Comparison of ENCODE assay signal across 8 cellular contexts in genomic region chr11:47564933-47565339, GRCh38. TPM values are rescaled to one million over a fixed set of nuclear protein-coding genes. Genes with fewer than 3 reads are reported as not detected.
DNase-seq lines count a peak whose midpoint lies in the region; ATAC-seq lines count a peak whose summit lies in the region.

No MANE protein-coding gene starts in this region.

- ATAC-seq in GM19043 (IDR thresholded peaks at IDR 0.05; ENCODE audit: low read depth, unreplicated experiment), result peak; percentile 4
- ATAC-seq in naive B cell (ENCODE audit: low read depth in 2 of 2), result no peak
- ATAC-seq in HG03457 (IDR thresholded peaks at IDR 0.05; ENCODE audit: unreplicated experiment), result no peak

- H3K27ac ChIP-seq in Karpas-422 (ENCODE audit: low read length), result peak overlapping the region; percentile 77

- H3K9ac ChIP-seq in Karpas-422 (ENCODE audit: low read length), result peak overlapping the region; percentile 97

- no peaks in the 10 kb centered on the region for H4K20me1 ChIP-seq in Karpas-422 (ENCODE audit: insufficient read depth, low read depth, low read length)

- H3K9me3 ChIP-seq in Karpas-422 (ENCODE audit: low read length), result no peaks in the 10 kb centered on the region

- H3K9me3 Mint-ChIP-seq in dendritic cell treated with granulocyte-macrophage colony-stimulating factor and Interleukin-4, amounts not matched to agents 40 ng/mL and 50 ng/mL, for 4 days, result no peaks in the 10 kb centered on the region
- no peaks in the 10 kb centered on the region for H3K9me3 Mint-ChIP-seq in naive B cell

- no peaks in the 10 kb centered on the region for H3K27me3 ChIP-seq in Karpas-422 (ENCODE audit: low read length)

- no peaks in the 10 kb centered on the region for H3K27me3 Mint-ChIP-seq in dendritic cell treated with granulocyte-macrophage colony-stimulating factor and Interleukin-4, amounts not matched to agents 40 ng/mL and 50 ng/mL, for 4 days
- H3K27me3 Mint-ChIP-seq in naive B cell, result no peaks in the 10 kb centered on the region

- no peaks in the 10 kb centered on the region for H3K9me2 ChIP-seq in Karpas-422 (replicated peaks; ENCODE audit: insufficient read depth, low read length)

- peaks cover 57% of the 10 kb centered on the region for H3K79me2 ChIP-seq in Karpas-422 (ENCODE audit: low read length)

- peak overlapping the region; percentile 87 for H3K27ac Mint-ChIP-seq in dendritic cell treated with granulocyte-macrophage colony-stimulating factor and Interleukin-4, amounts not matched to agents 40 ng/mL and 50 ng/mL, for 4 days
- H3K27ac Mint-ChIP-seq in naive B cell, result peak overlapping the region in 5 of 6 donors; percentile 47 to 91 (median 75)

- intact Hi-C loops in dendritic cell treated with granulocyte-macrophage colony-stimulating factor and Interleukin-4, amounts not matched to agents 40 ng/mL and 50 ng/mL, for 4 days (cut with micrococcal nuclease), result no loop called here

- peak overlapping the region; percentile 91 for H3K4me2 ChIP-seq in Karpas-422 (ENCODE audit: low read depth, low read length, poor library complexity, severe bottlenecking)

- H3K4me1 ChIP-seq in Karpas-422 (ENCODE audit: low read length), result peaks cover 24% of the 10 kb centered on the region

- H3K4me1 Mint-ChIP-seq in dendritic cell treated with granulocyte-macrophage colony-stimulating factor and Interleukin-4, amounts not matched to agents 40 ng/mL and 50 ng/mL, for 4 days (ENCODE audit: low read depth), result peaks cover 34% of the 10 kb centered on the region
- peaks cover 9 to 18% (median 12%) of the 10 kb centered on the region in 3 donors for H3K4me1 Mint-ChIP-seq in naive B cell

- H2AFZ ChIP-seq in Karpas-422 (ENCODE audit: low read length), result peak overlapping the region; percentile 70; the same call in 1 of the 2 replicates

- H3K4me3 ChIP-seq in Karpas-422 (ENCODE audit: low read length), result peak overlapping the region; percentile 96

- H3K36me3 Mint-ChIP-seq in dendritic cell treated with granulocyte-macrophage colony-stimulating factor and Interleukin-4, amounts not matched to agents 40 ng/mL and 50 ng/mL, for 4 days (ENCODE audit: low read depth), result peaks cover 19% of the 10 kb centered on the region
- no peaks in the 10 kb centered on the region for H3K36me3 Mint-ChIP-seq in naive B cell

- peaks cover 7% of the 10 kb centered on the region; the same call in 1 of the 2 replicates for H3K36me3 ChIP-seq in Karpas-422 (ENCODE audit: insufficient read depth, low read length)

- DNase-seq in Karpas-422 (no peak), naive B cell (no peak), NCI-H345 treated with DMSO at 0.1 percent for 48 hours (lab: John Stamatoyannopoulos, UW; ENCODE audit: unreplicated experiment) (no peak), putamen (ENCODE audit: low spot score) (no peak)
- DNase-seq in stimulated activated CD4-positive, alpha-beta T cell treated with anti-CD3 and anti-CD28 coated beads, Interleukin-15, amount 100 ng/mL, for 24 hours, result no peak

- peak overlapping the region; percentile 85 for H3K4me3 Mint-ChIP-seq in dendritic cell treated with granulocyte-macrophage colony-stimulating factor and Interleukin-4, amounts not matched to agents 40 ng/mL and 50 ng/mL, for 4 days
- H3K4me3 Mint-ChIP-seq in naive B cell, result peak overlapping the region; percentile 79 to 94 (median 82)

RNA-seq across cellular contexts. Expression of gene PTPMT1, which starts 0.5 kb away (rescaled TPM):
- 174 and 253 TPM in 2 replicates for total RNA-seq in Karpas-422 (2014; rRNA removed; shearing (Covaris generic); ENCODE audit: low replicate concordance)
- 100 to 1,000 TPM in 1 of 6 donors, 10 to 100 TPM in 5; 69.3 to 133 (median 81.2) TPM for polyA plus RNA-seq in naive B cell (ENCODE audit: low read depth in 6 of 6)

RNA-seq across cellular contexts. Expression of gene CELF1, which starts 12.0 kb away (rescaled TPM):
- total RNA-seq in Karpas-422 (2014; rRNA removed; shearing (Covaris generic); ENCODE audit: low replicate concordance), result 130 and 148 TPM in 2 replicates
- 10 to 100 TPM; 61.5 to 96.8 (median 69.0) TPM for polyA plus RNA-seq in naive B cell (ENCODE audit: low read depth in 6 of 6)

RNA-seq across cellular contexts. Expression of gene KBTBD4, which starts 13.8 kb away (rescaled TPM):
- 8.7 and 11.0 TPM in 2 replicates for total RNA-seq in Karpas-422 (2014; rRNA removed; shearing (Covaris generic); ENCODE audit: low replicate concordance)
- polyA plus RNA-seq in naive B cell (ENCODE audit: low read depth in 6 of 6), result 10 to 100 TPM; 32.5 to 71.8 (median 46.1) TPM

RNA-seq across cellular contexts. Expression of gene NDUFS3, which starts 13.9 kb away (rescaled TPM):
- 41.2 and 104 TPM in 2 replicates for total RNA-seq in Karpas-422 (2014; rRNA removed; shearing (Covaris generic); ENCODE audit: low replicate concordance)
- polyA plus RNA-seq in naive B cell (ENCODE audit: low read depth in 6 of 6), result 100 to 1,000 TPM in 3 of 6 donors, 10 to 100 TPM in 3; 83.1 to 113 (median 99.6) TPM

RNA-seq across cellular contexts. Expression of gene FAM180B, which starts 21.5 kb away (rescaled TPM):
- not detected in 2 replicates for total RNA-seq in Karpas-422 (2014; rRNA removed; shearing (Covaris generic); ENCODE audit: low replicate concordance)
- not detected for polyA plus RNA-seq in naive B cell (ENCODE audit: low read depth in 6 of 6)
